ENCODE assay signal across 1 cellular context in the genomic region with DNA sequence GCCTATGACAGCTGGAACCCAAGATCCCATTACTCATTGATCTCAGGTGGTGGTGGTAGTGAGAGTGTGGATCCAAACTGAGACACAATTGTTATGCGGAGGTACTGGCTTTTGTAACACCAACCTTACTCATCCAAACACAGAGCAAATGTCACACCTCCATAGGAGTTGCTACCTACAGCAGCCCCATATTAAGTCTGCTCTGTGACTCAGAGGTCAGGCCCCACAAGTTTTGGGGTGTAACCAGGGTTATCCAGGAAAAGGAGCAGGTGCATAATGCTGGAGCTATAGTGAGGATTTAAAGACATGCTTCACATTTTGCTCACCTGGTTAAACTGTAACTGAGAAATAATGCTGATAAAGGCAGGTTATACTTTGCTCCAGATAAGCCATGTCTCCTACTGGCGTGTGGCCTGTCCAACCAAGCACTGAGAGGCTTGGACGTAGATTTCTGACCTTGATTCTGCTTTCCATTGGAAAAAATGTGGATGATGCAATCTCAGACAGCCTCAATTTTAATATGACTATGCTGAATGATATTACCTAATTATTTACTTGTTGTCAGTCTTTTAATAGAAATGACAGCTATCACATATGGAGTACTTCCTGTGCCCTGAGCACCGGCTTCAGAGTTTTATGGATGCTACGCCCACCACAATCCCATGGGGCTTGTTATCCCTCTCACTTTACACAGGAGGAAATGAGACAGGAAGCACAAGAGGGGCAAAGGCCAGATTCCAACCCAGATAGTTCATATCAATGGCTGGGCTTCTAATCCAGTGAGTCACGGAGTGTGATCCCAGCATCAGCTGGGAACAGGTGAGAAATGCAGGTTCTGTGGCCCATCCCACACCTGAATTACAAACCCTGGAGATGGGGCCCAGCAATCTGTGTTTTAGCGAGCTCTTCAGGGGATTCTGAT.
TF ChIP-seq lines count a peak whose summit lies in the region.

No MANE protein-coding gene starts in this region.

TF ChIP-seq in HEK293, 187 proteins besides CTCF, POLR2A, EP300 and RAD21 (continued from another document):
- TF ChIP-seq, protein P1, sequence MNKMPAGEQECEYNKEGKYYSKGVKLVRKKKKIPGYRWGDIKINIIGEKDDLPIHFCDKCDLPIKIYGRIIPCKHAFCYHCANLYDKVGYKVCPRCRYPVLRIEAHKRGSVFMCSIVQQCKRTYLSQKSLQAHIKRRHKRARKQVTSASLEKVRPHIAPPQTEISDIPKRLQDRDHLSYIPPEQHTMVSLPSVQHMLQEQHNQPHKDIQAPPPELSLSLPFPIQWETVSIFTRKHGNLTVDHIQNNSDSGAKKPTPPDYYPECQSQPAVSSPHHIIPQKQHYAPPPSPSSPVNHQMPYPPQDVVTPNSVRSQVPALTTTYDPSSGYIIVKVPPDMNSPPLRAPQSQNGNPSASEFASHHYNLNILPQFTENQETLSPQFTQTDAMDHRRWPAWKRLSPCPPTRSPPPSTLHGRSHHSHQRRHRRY (tag by site-specific recombination; IDR thresholded peaks at IDR 0.05), result no peak
- no peak for TF ChIP-seq ZNF114 (tag by site-specific recombination; IDR thresholded peaks at IDR 0.05)
- peak; percentile 53; the same call in 1 of the 2 replicates for TF ChIP-seq TCF7L2 (IDR thresholded peaks at IDR 0.05; ENCODE audit: borderline replicate concordance, low read depth, low read length)
- TF ChIP-seq SP7 (tag by site-specific recombination; IDR thresholded peaks at IDR 0.05), result peak; percentile 76; the same call in 1 of the 2 replicates
- no peak for TF ChIP-seq YY1 (tag by site-specific recombination; IDR thresholded peaks at IDR 0.05)
- peak; percentile 34 for TF ChIP-seq SETDB1 (IDR thresholded peaks at IDR 0.05; ENCODE audit: insufficient read length, low read length)
- no peak for TF ChIP-seq SCRT1 (tag by site-specific recombination; IDR thresholded peaks at IDR 0.05; ENCODE audit: borderline replicate concordance)
- TF ChIP-seq ZNF202 (tag by site-specific recombination; IDR thresholded peaks at IDR 0.05; ENCODE audit: borderline replicate concordance), result no peak
- TF ChIP-seq REPIN1 (tag by site-specific recombination; IDR thresholded peaks at IDR 0.05; ENCODE audit: low read depth), result no peak
- TF ChIP-seq KLF10 (tag by site-specific recombination; IDR thresholded peaks at IDR 0.05), result no peak
- peak; percentile 40 for TF ChIP-seq ZFHX2 (tag by site-specific recombination; conservative IDR thresholded peaks at IDR 0.05)
